ENCODE assay signal across 20 cellular contexts in genomic region chr7:93915888-93916287, GRCh38. TPM values are rescaled to one million over a fixed set of nuclear protein-coding genes. Genes with fewer than 3 reads are reported as not detected.
DNase-seq lines count a peak whose midpoint lies in the region; ATAC-seq, FAIRE-seq and TF ChIP-seq lines count a peak whose summit lies in the region.
"Not testable (repeated sequence)": the region's sequence is repeated elsewhere in the genome, so short reads cannot be mapped to it uniquely, and the experiment has no call there.
"Had no signal": no experiment of that assay in that cellular context is flagged by ENCODE, and none has a peak within 500 bp of the region (broad histone marks: within the 10 kb centered on the region; RNA-seq: fewer than 3 reads in every experiment).

No MANE protein-coding gene starts in this region.

- H3K9me3 Mint-ChIP-seq in activated T-helper 17 cell treated with anti-CD3 and anti-CD28 coated beads, Interleukin-2, amount 50 U/mL, for 72 hours: not testable (repeated sequence)

- H3K36me3 ChIP-seq in keratinocyte (ENCODE audit: control insufficient read depth in 2 of 2, extremely low read depth in 1 of 2, insufficient read depth in 2 of 2, low read length in 2 of 2); uterus: not testable (repeated sequence)

- not testable (repeated sequence) for H3K4me2 ChIP-seq in keratinocyte (ENCODE audit: control insufficient read depth, extremely low read depth, insufficient read depth, low read depth, low read length)

- intact Hi-C loops in uterus (cut with DNase I; ENCODE audit: low total_unique reads): not testable (repeated sequence)

- not testable (repeated sequence) for H3K9ac ChIP-seq in keratinocyte (ENCODE audit: control insufficient read depth, extremely low read depth, insufficient read depth, low read length)

- not testable (repeated sequence) for DNase-seq in keratinocyte (ENCODE audit: low read depth, low spot score); uterus

- not testable (repeated sequence) for H3K27ac ChIP-seq in keratinocyte (ENCODE audit: control insufficient read depth, insufficient read depth, low read length)
- H3K27ac ChIP-seq in uterus: peak overlapping the region; percentile 64 to 78

- H3K79me2 ChIP-seq in keratinocyte (ENCODE audit: control insufficient read depth, insufficient read depth, low read length): not testable (repeated sequence)

- H2AFZ ChIP-seq in keratinocyte (ENCODE audit: control insufficient read depth, low read length): not testable (repeated sequence)

- peak; percentile 92 for FAIRE-seq in keratinocyte (lab: Jason Lieb, UNC)

- ATAC-seq in GM18868 (IDR thresholded peaks at IDR 0.05; ENCODE audit: unreplicated experiment) (peak; percentile 70), GM21515 (IDR thresholded peaks at IDR 0.05; ENCODE audit: unreplicated experiment) (peak; percentile 72), HG02852 (IDR thresholded peaks at IDR 0.05; ENCODE audit: unreplicated experiment) (peak; percentile 54), HG03159 (IDR thresholded peaks at IDR 0.05; ENCODE audit: unreplicated experiment) (peak; percentile 64), HG03565 (IDR thresholded peaks at IDR 0.05; ENCODE audit: unreplicated experiment) (peak; percentile 38)
- ATAC-seq in activated T-helper 17 cell treated with anti-CD3 and anti-CD28 coated beads, Interleukin-2, amount 50 U/mL, for 72 hours (replicated peaks): peak; percentile 44

- peaks cover 14% of the 10 kb centered on the region for H3K27me3 Mint-ChIP-seq in activated T-helper 17 cell treated with anti-CD3 and anti-CD28 coated beads, Interleukin-2, amount 50 U/mL, for 72 hours

- H3K36me3 Mint-ChIP-seq in activated T-helper 17 cell treated with anti-CD3 and anti-CD28 coated beads, Interleukin-2, amount 50 U/mL, for 72 hours (ENCODE audit: low read depth): not testable (repeated sequence)

- not testable (repeated sequence) for H3K27me3 ChIP-seq in keratinocyte (ENCODE audit: control insufficient read depth, extremely low read depth, insufficient read depth, low read length); uterus

- not testable (repeated sequence) for H3K4me1 ChIP-seq in keratinocyte (ENCODE audit: control insufficient read depth, extremely low read depth, insufficient read depth, low read length); uterus

- TF ChIP-seq POLR2A in uterus (IDR thresholded peaks at IDR 0.05): not testable (repeated sequence)

- dilution Hi-C loops in keratinocyte (cut with MboI; ENCODE audit: extremely low pct_ligation_motif_present, low sequenced_read_pairs): not testable (repeated sequence)

- not testable (repeated sequence) for H3K9me1 ChIP-seq in keratinocyte (ENCODE audit: control insufficient read depth, extremely low read depth, insufficient read depth, low read length)

- not testable (repeated sequence) for H3K27ac Mint-ChIP-seq in activated T-helper 17 cell treated with anti-CD3 and anti-CD28 coated beads, Interleukin-2, amount 50 U/mL, for 72 hours

- not testable (repeated sequence) for H3K4me1 Mint-ChIP-seq in activated T-helper 17 cell treated with anti-CD3 and anti-CD28 coated beads, Interleukin-2, amount 50 U/mL, for 72 hours

- not testable (repeated sequence) for H3K4me3 ChIP-seq in keratinocyte (ENCODE audit: control insufficient read depth in 2 of 3, extremely low read depth in 1 of 3, insufficient read depth in 2 of 3, low read depth in 1 of 3, low read length in 3 of 3); uterus

- not testable (repeated sequence) for H3K4me3 Mint-ChIP-seq in activated T-helper 17 cell treated with anti-CD3 and anti-CD28 coated beads, Interleukin-2, amount 50 U/mL, for 72 hours

- not testable (repeated sequence) for H3K9me3 ChIP-seq in keratinocyte (ENCODE audit: control insufficient read depth, low read depth, low read length); uterus

- not testable (repeated sequence) for TF ChIP-seq CTCF in keratinocyte (optimal IDR thresholded peaks at IDR 0.05 in 1 of 3, IDR thresholded peaks at IDR 0.05 in 1 of 3, conservative IDR thresholded peaks at IDR 0.05 in 1 of 3; ENCODE audit: extremely low read depth in 1 of 3, insufficient read depth in 2 of 3, low read length in 3 of 3); uterus (IDR thresholded peaks at IDR 0.05)

- not testable (repeated sequence) for H4K20me1 ChIP-seq in keratinocyte (ENCODE audit: control insufficient read depth, extremely low read depth, insufficient read depth, low read length)

RNA-seq across cellular contexts. Expression of gene GNG11, which starts 5.6 kb away (rescaled TPM):
- total RNA-seq in activated T-helper 17 cell treated with anti-CD3 and anti-CD28 coated beads, Interleukin-2, amount 50 U/mL, for 72 hours: not detected
- 0.23 to 1.0 TPM (median 0.63 TPM) in 3 replicates for polyA plus RNA-seq in keratinocyte
- polyA plus RNA-seq in keratinocyte (2011; ENCODE audit: low read depth): not detected
- 0.47 and 0.49 TPM in 2 replicates for polyA plus RNA-seq in keratinocyte (2011; cell fraction: cytosol; rRNA removed)
- polyA plus RNA-seq in keratinocyte (2011; cell fraction: nucleus; rRNA removed): 0.13 and 0.23 TPM in 2 replicates
- 1.1 TPM in 1 of 2 replicates, not detected in the other for polyA plus RNA-seq in keratinocyte (2012; ENCODE audit: low replicate concordance)
- 0.06 to 0.43 TPM (median 0.13 TPM) in 3 replicates for polyA minus RNA-seq in keratinocyte
- not detected for polyA minus RNA-seq in keratinocyte (2011; cell fraction: cytosol; rRNA and poly(A)+ RNA removed)
- polyA minus RNA-seq in keratinocyte (2011; cell fraction: nucleus; rRNA and poly(A)+ RNA removed): 0.11 TPM in 1 of 2 replicates, not detected in the other
- total RNA-seq in uterus: 10 to 100 TPM; 33.0 to 75.9 (median 49.0) TPM
- total RNA-seq: activated CD8-positive, alpha-beta T cell treated with anti-CD3 and anti-CD28 coated beads for 36 hours; activated naive CD4-positive, alpha-beta T cell treated with anti-CD3 and anti-CD28 coated beads for 36 hours; activated T-helper 1 cell treated with anti-CD3 and anti-CD28 coated beads, Interleukin-12 subunit alpha, Interleukin-12 subunit beta, Interleukin-2, Interleukin-4 antibody, amounts not matched to agents 30 ng/mL and 10 ng/mL and 1 ng/mL, durations not matched to agents 14 hours and 24 hours and 36 hours had no signal

RNA-seq across cellular contexts. Expression of gene GNGT1, which starts 9.5 kb away (rescaled TPM):
- not detected for total RNA-seq in activated T-helper 17 cell treated with anti-CD3 and anti-CD28 coated beads, Interleukin-2, amount 50 U/mL, for 72 hours
- not detected in 3 replicates for polyA plus RNA-seq in keratinocyte
- polyA plus RNA-seq in keratinocyte (2011; ENCODE audit: low read depth): not detected
- polyA plus RNA-seq in keratinocyte (2011; cell fraction: cytosol; rRNA removed): not detected in 2 replicates
- not detected in 2 replicates for polyA plus RNA-seq in keratinocyte (2011; cell fraction: nucleus; rRNA removed)
- polyA plus RNA-seq in keratinocyte (2012; ENCODE audit: low replicate concordance): not detected in 2 replicates
- not detected in 3 replicates for polyA minus RNA-seq in keratinocyte
- not detected for polyA minus RNA-seq in keratinocyte (2011; cell fraction: cytosol; rRNA and poly(A)+ RNA removed)
- polyA minus RNA-seq in keratinocyte (2011; cell fraction: nucleus; rRNA and poly(A)+ RNA removed): not detected in 2 replicates
- total RNA-seq in uterus: not detected
- total RNA-seq: activated CD8-positive, alpha-beta T cell treated with anti-CD3 and anti-CD28 coated beads for 36 hours; activated naive CD4-positive, alpha-beta T cell treated with anti-CD3 and anti-CD28 coated beads for 36 hours; activated T-helper 1 cell treated with anti-CD3 and anti-CD28 coated beads, Interleukin-12 subunit alpha, Interleukin-12 subunit beta, Interleukin-2, Interleukin-4 antibody, amounts not matched to agents 30 ng/mL and 10 ng/mL and 1 ng/mL, durations not matched to agents 14 hours and 24 hours and 36 hours; left ventricle myocardium superior; M059J; mesenteric fat pad; smooth muscle cell; temporal lobe; upper lobe of right lung had no signal
- polyA plus RNA-seq: adipose tissue, esophagus, H1, smooth muscle cell had no signal

RNA-seq across cellular contexts. Expression of gene TFPI2, which starts 25.3 kb away (rescaled TPM):
- under 1 TPM; 0.42 to 0.86 TPM for total RNA-seq in activated T-helper 17 cell treated with anti-CD3 and anti-CD28 coated beads, Interleukin-2, amount 50 U/mL, for 72 hours
- 46.0 to 138 TPM (median 87.2 TPM) in 3 replicates for polyA plus RNA-seq in keratinocyte
- 1.4 TPM for polyA plus RNA-seq in keratinocyte (2011; ENCODE audit: low read depth)
- polyA plus RNA-seq in keratinocyte (2011; cell fraction: cytosol; rRNA removed): 47.5 and 74.1 TPM in 2 replicates
- polyA plus RNA-seq in keratinocyte (2011; cell fraction: nucleus; rRNA removed): 60.6 and 69.1 TPM in 2 replicates
- 1.7 and 125 TPM in 2 replicates for polyA plus RNA-seq in keratinocyte (2012; ENCODE audit: low replicate concordance)
- polyA minus RNA-seq in keratinocyte: 23.6 to 72.7 TPM (median 30.3 TPM) in 3 replicates
- 42.0 TPM for polyA minus RNA-seq in keratinocyte (2011; cell fraction: cytosol; rRNA and poly(A)+ RNA removed)
- 33.7 and 34.1 TPM in 2 replicates for polyA minus RNA-seq in keratinocyte (2011; cell fraction: nucleus; rRNA and poly(A)+ RNA removed)
- total RNA-seq in uterus: 10 to 100 TPM in 2 of 4 donors, 1 to 10 TPM in 1, not detected in 1; 6.2 to 15.1 (median 10.5) TPM
- total RNA-seq: activated CD8-positive, alpha-beta T cell treated with anti-CD3 and anti-CD28 coated beads for 36 hours; activated naive CD4-positive, alpha-beta T cell treated with anti-CD3 and anti-CD28 coated beads for 36 hours; activated T-helper 1 cell treated with anti-CD3 and anti-CD28 coated beads, Interleukin-12 subunit alpha, Interleukin-12 subunit beta, Interleukin-2, Interleukin-4 antibody, amounts not matched to agents 30 ng/mL and 10 ng/mL and 1 ng/mL, durations not matched to agents 14 hours and 24 hours and 36 hours had no signal

Comparison
In these comparisons a context has a peak if more than half of its experiments do, and no peak if none do; other contexts are left out.
1. RNA of gene GNG11, which starts 5.6 kb away (total RNA-seq): 33.0 to 75.9 TPM in uterus; not detected in activated T-helper 17 cell treated with anti-CD3 and anti-CD28 coated beads, Interleukin-2, amount 50 U/mL, for 72 hours; every median in the first group is over 10 times any median in the second.
2. Peak in every context shown above with its lines, with median percentiles within 50 percentile points of each other: ATAC-seq.